In the genomic region with DNA sequence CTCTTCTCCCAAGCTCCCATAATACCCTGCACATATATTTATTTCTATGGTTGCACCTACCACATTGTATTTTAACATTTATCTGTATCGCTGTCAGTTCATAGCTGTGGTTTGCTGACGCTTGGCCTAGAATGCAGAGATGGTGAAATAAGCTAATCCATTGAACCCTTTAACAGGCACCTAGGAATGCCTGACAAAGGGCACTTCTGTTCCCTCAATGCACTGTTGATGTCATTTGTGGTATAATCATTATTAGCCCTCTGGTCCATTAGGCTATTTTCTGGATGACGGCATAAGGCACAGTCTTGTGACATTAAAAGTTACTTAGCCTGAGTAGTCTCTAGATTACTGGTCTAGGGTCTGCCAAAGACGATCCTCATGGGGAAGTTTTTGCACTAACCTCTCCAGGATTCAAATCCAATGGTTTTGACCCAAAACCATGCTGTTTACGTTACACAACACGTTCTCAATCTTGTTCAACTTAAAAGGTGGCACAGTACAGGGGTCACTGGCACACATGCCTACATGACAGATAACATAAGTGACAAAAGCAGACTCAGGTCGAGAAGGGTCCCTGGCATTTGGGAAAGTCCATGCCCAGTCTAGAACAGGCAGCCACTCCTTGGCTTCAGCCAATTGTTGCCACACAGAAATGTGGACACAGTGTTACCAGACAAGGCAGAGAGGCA, we compare ENCODE assay signal across 19 cellular contexts. TPM values are rescaled to one million over a fixed set of nuclear protein-coding genes. Genes with fewer than 3 reads are reported as not detected.
A peak's percentile ranks its signal among the peaks of the same experiment; 100 is the strongest.
DNase-seq lines count a peak whose midpoint lies in the region; ATAC-seq and TF ChIP-seq lines count a peak whose summit lies in the region.
"Had no signal": no experiment of that assay in that cellular context is flagged by ENCODE, and none has a peak within 500 bp of the region (broad histone marks: within the 10 kb centered on the region; RNA-seq: fewer than 3 reads in every experiment).

No MANE protein-coding gene starts in this region.

- no peaks in the 10 kb centered on the region for H3K9me3 ChIP-seq in CD8-positive, alpha-beta T cell (ENCODE audit: low read length)
- H3K9me3 ChIP-seq in right cardiac atrium (ENCODE audit: control insufficient read depth, low read length) (no peaks in the 10 kb centered on the region), gastroesophageal sphincter (no peaks in the 10 kb centered on the region)
- H3K9me3 ChIP-seq: heart left ventricle, left ventricle myocardium inferior had no signal

- no peaks in the 10 kb centered on the region for H3K27me3 ChIP-seq in CD8-positive, alpha-beta T cell (ENCODE audit: insufficient read depth, low read length)
- H3K27me3 ChIP-seq in right cardiac atrium (ENCODE audit: control insufficient read depth, insufficient read depth) (no peaks in the 10 kb centered on the region), gastroesophageal sphincter (no peaks in the 10 kb centered on the region)
- H3K27me3 ChIP-seq: heart left ventricle had no signal

- no peaks in the 10 kb centered on the region for H3K27me3 Mint-ChIP-seq in activated CD4-positive, alpha-beta T cell treated with anti-CD3 and anti-CD28 coated beads for 36 hours
- H3K27me3 Mint-ChIP-seq in CD8-positive, alpha-beta T cell (ENCODE audit: low read depth), result no peaks in the 10 kb centered on the region
- peaks cover 0 to 6% of the 10 kb centered on the region in 2 donors for H3K27me3 Mint-ChIP-seq in natural killer cell (ENCODE audit: low read depth in 2 of 2)

- TF ChIP-seq CTCF in CD8-positive, alpha-beta T cell (IDR thresholded peaks at IDR 0.05), result no peak
- TF ChIP-seq CTCF in natural killer cell (IDR thresholded peaks at IDR 0.05) (no peak), GM20000 (IDR thresholded peaks at IDR 0.05; ENCODE audit: extremely low read depth, missing control alignments) (no peak), gastroesophageal sphincter (IDR thresholded peaks at IDR 0.05) (no peak)

- no peak overlapping the region for H3K27ac ChIP-seq in CD8-positive, alpha-beta T cell (ENCODE audit: low read depth, low read length)
- H3K27ac ChIP-seq in right cardiac atrium (ENCODE audit: low read length) (no peak overlapping the region), gastroesophageal sphincter (no peak overlapping the region)

- no peak overlapping the region for H3K4me3 Mint-ChIP-seq in activated CD4-positive, alpha-beta T cell treated with anti-CD3 and anti-CD28 coated beads for 36 hours
- peak overlapping the region; percentile 92 for H3K4me3 Mint-ChIP-seq in CD8-positive, alpha-beta T cell
- H3K4me3 Mint-ChIP-seq in natural killer cell, result peak overlapping the region; percentile 98
- H3K4me3 Mint-ChIP-seq: mesothelial cell of epicardium had no signal

- ATAC-seq in activated CD4-positive, alpha-beta T cell treated with anti-CD3 and anti-CD28 coated beads for 36 hours, result no peak
- ATAC-seq in CD8-positive, alpha-beta T cell, result no peak
- ATAC-seq in activated naive CD4-positive, alpha-beta T cell treated with anti-CD3 and anti-CD28 coated beads, Interleukin-2, amount 50 U/mL, for 72 hours, result no peak
- ATAC-seq in natural killer cell (no peak), right cardiac atrium (no peak), gastroesophageal sphincter (no peak)
- ATAC-seq: activated CD4-positive, CD25-positive, alpha-beta regulatory T cell treated with anti-CD3 and anti-CD28 coated beads, Interleukin-2, amount 50 U/mL, for 24 hours; heart left ventricle; Panc1 had no signal

- peaks cover 43% of the 10 kb centered on the region for H3K4me1 Mint-ChIP-seq in activated CD4-positive, alpha-beta T cell treated with anti-CD3 and anti-CD28 coated beads for 36 hours
- H3K4me1 Mint-ChIP-seq in CD8-positive, alpha-beta T cell (ENCODE audit: low read depth), result peaks cover 55% of the 10 kb centered on the region
- peaks cover 30 to 42% of the 10 kb centered on the region in 2 donors for H3K4me1 Mint-ChIP-seq in natural killer cell

- CTCF ChIA-PET in activated CD4-positive, alpha-beta T cell treated with anti-CD3 and anti-CD28 coated beads for 36 hours (lab: Charles Lee), result no interaction called here
- CTCF ChIA-PET in CD8-positive, alpha-beta T cell (lab: Charles Lee), result interaction anchor here (1.0 to 1.5 kb wide), 3 partner anchors 16 to 668 kb away, joined by 3 to 4 read pairs (median 3); no protein-coding TSS in a partner anchor

- H3K27ac Mint-ChIP-seq in activated CD4-positive, alpha-beta T cell treated with anti-CD3 and anti-CD28 coated beads for 36 hours, result peak overlapping the region; percentile 93
- peak overlapping the region; percentile 97 for H3K27ac Mint-ChIP-seq in CD8-positive, alpha-beta T cell
- H3K27ac Mint-ChIP-seq in activated naive CD4-positive, alpha-beta T cell treated with anti-CD3 and anti-CD28 coated beads, Interleukin-2, amount 50 U/mL, for 72 hours, result peak overlapping the region; percentile 53 to 95
- H3K27ac Mint-ChIP-seq in natural killer cell, result peak overlapping the region; percentile 93 to 97
- H3K27ac Mint-ChIP-seq: mesothelial cell of epicardium had no signal

- no peak for DNase-seq in activated CD4-positive, alpha-beta T cell treated with anti-CD3 and anti-CD28 coated beads for 36 hours
- DNase-seq in activated CD4-positive, alpha-beta T cell treated with anti-CD3 and anti-CD28 coated beads, Interleukin-2, amount 50 U/mL, for 4 hours, result no peak
- no peak for DNase-seq in CD8-positive, alpha-beta T cell
- DNase-seq in activated naive CD4-positive, alpha-beta T cell treated with anti-CD3 and anti-CD28 coated beads, Interleukin-2, amount 50 U/mL, for 72 hours (ENCODE audit: low spot score in 2 of 2), result no peak
- DNase-seq in natural killer cell, result no peak
- DNase-seq in right cardiac atrium, result no peak
- DNase-seq in GM20000 (ENCODE audit: low spot score), result no peak
- DNase-seq: cortex of kidney; heart left ventricle; left ventricle myocardium inferior; NCI-H1105 treated with DMSO at 0.1 percent for 48 hours; NCI-H2107; NCI-H510A; stimulated activated CD4-positive, alpha-beta T cell treated with anti-CD3 and anti-CD28 coated beads, Interleukin-4, amount 100 ng/mL, for 1 hour; T1000 had no signal

- POLR2A ChIA-PET in activated CD4-positive, alpha-beta T cell treated with anti-CD3 and anti-CD28 coated beads for 36 hours (lab: Charles Lee), result interaction anchor here (0.6 kb wide), 1 partner anchor 233 kb away, joined by 3 read pairs; no protein-coding TSS in a partner anchor
- POLR2A ChIA-PET in CD8-positive, alpha-beta T cell (lab: Charles Lee), result no interaction called here

- no peak for TF ChIP-seq POLR2A in gastroesophageal sphincter (IDR thresholded peaks at IDR 0.05)

- H3K4me1 ChIP-seq in CD8-positive, alpha-beta T cell (ENCODE audit: insufficient read depth, low read length), result peaks cover 23% of the 10 kb centered on the region
- peaks cover 8% of the 10 kb centered on the region for H3K4me1 ChIP-seq in right cardiac atrium (ENCODE audit: control insufficient read depth, insufficient read depth, low read length)
- H3K4me1 ChIP-seq in gastroesophageal sphincter, result peaks cover 9 to 33% (median 10%) of the 10 kb centered on the region in 3 donors

- no peaks in the 10 kb centered on the region for H3K36me3 ChIP-seq in CD8-positive, alpha-beta T cell (ENCODE audit: insufficient read depth, low read length)
- H3K36me3 ChIP-seq in gastroesophageal sphincter, result no peaks in the 10 kb centered on the region
- H3K36me3 ChIP-seq: left ventricle myocardium inferior had no signal

- intact Hi-C loops in activated CD4-positive, alpha-beta T cell treated with anti-CD3 and anti-CD28 coated beads for 36 hours (cut with DNase I, micrococcal nuclease), result loop anchor here in 1 of 2 experiments (10.0 kb wide), 1 partner anchor 669 kb away; a partner anchor contains a TSS
- intact Hi-C loops in CD8-positive, alpha-beta T cell (cut with DNase I, micrococcal nuclease), result loop anchor here (10.0 kb wide), 4 partner anchors 409 to 1429 kb away; a partner anchor contains a TSS
- intact Hi-C loops in natural killer cell (cut with micrococcal nuclease), result loop anchor here (10.0 kb wide), 1 partner anchor 131 kb away; no protein-coding TSS in a partner anchor
- intact Hi-C loops in right cardiac atrium (cut with DNase I), result no loop called here

- no peaks in the 10 kb centered on the region for H3K9me3 Mint-ChIP-seq in activated CD4-positive, alpha-beta T cell treated with anti-CD3 and anti-CD28 coated beads for 36 hours (ENCODE audit: low read depth)
- no peaks in the 10 kb centered on the region for H3K9me3 Mint-ChIP-seq in CD8-positive, alpha-beta T cell
- H3K9me3 Mint-ChIP-seq in activated naive CD4-positive, alpha-beta T cell treated with anti-CD3 and anti-CD28 coated beads, Interleukin-2, amount 50 U/mL, for 72 hours, result no peaks in the 10 kb centered on the region
- no peaks in the 10 kb centered on the region for H3K9me3 Mint-ChIP-seq in natural killer cell

- WGBS in right cardiac atrium, result 85% methylated on average over 7 of the region's 7 CpGs
- WGBS in gastroesophageal sphincter (ENCODE audit: low coverage in 1 of 2), 2 donors, result 75 to 96% methylated on average over 6 of the region's 7 CpGs

- TF ChIP-seq EP300 in gastroesophageal sphincter (IDR thresholded peaks at IDR 0.05), result no peak

- H3K36me3 Mint-ChIP-seq in activated CD4-positive, alpha-beta T cell treated with anti-CD3 and anti-CD28 coated beads for 36 hours (ENCODE audit: low read depth), result peaks cover 20% of the 10 kb centered on the region
- peaks cover 15% of the 10 kb centered on the region for H3K36me3 Mint-ChIP-seq in CD8-positive, alpha-beta T cell
- peaks cover 13 to 16% of the 10 kb centered on the region in 2 donors for H3K36me3 Mint-ChIP-seq in activated naive CD4-positive, alpha-beta T cell treated with anti-CD3 and anti-CD28 coated beads, Interleukin-2, amount 50 U/mL, for 72 hours
- H3K36me3 Mint-ChIP-seq in natural killer cell, result no peaks in the 10 kb centered on the region
- H3K36me3 Mint-ChIP-seq: mesothelial cell of epicardium had no signal

- no peak overlapping the region for H3K4me3 ChIP-seq in CD8-positive, alpha-beta T cell (ENCODE audit: low read depth, low read length)
- no peak overlapping the region for H3K4me3 ChIP-seq in right cardiac atrium (ENCODE audit: low read length)
- H3K4me3 ChIP-seq in gastroesophageal sphincter, result no peak overlapping the region
- H3K4me3 ChIP-seq: heart left ventricle, left ventricle myocardium inferior had no signal

RNA-seq across cellular contexts. Expression of a gene that starts 2.1 kb away (rescaled TPM):
- 100 to 1,000 TPM; 273 to 326 TPM for total RNA-seq in activated CD4-positive, alpha-beta T cell treated with anti-CD3 and anti-CD28 coated beads for 36 hours
- total RNA-seq in CD8-positive, alpha-beta T cell, result 100 to 1,000 TPM; 124 to 136 TPM
- total RNA-seq in activated naive CD4-positive, alpha-beta T cell treated with anti-CD3 and anti-CD28 coated beads, Interleukin-2, amount 50 U/mL, for 72 hours, result 100 to 1,000 TPM; 185 to 222 TPM
- total RNA-seq in natural killer cell (100 to 1,000 TPM; 137 to 199 (median 179) TPM), right cardiac atrium (100 to 1,000 TPM in 3 of 4 donors, 10 to 100 TPM in 1; 87.8 to 121 (median 111) TPM), gastroesophageal sphincter (100 to 1,000 TPM; 127 to 143 (median 135) TPM)
- 53.4 TPM for polyA plus RNA-seq in right cardiac atrium

RNA-seq across cellular contexts. Expression of a gene that starts 26.5 kb away (rescaled TPM):
- total RNA-seq in activated CD4-positive, alpha-beta T cell treated with anti-CD3 and anti-CD28 coated beads for 36 hours, result 10 to 100 TPM; 61.7 to 71.3 TPM
- 10 to 100 TPM; 31.9 to 34.0 TPM for total RNA-seq in CD8-positive, alpha-beta T cell
- 10 to 100 TPM; 63.6 to 96.7 TPM for total RNA-seq in activated naive CD4-positive, alpha-beta T cell treated with anti-CD3 and anti-CD28 coated beads, Interleukin-2, amount 50 U/mL, for 72 hours
- total RNA-seq in natural killer cell (10 to 100 TPM; 31.7 to 64.9 (median 48.1) TPM), right cardiac atrium (1 to 10 TPM; 3.6 to 5.3 (median 4.1) TPM), gastroesophageal sphincter (10 to 100 TPM in 1 of 4 donors, 1 to 10 TPM in 3; 2.2 to 13.5 (median 3.2) TPM)
- 3.3 TPM for polyA plus RNA-seq in right cardiac atrium

Comparison
In these comparisons a context has a peak if more than half of its experiments do, and no peak if none do; other contexts are left out.
1. intact Hi-C loops: an anchor here in CD8-positive, alpha-beta T cell (10.0 kb wide) and natural killer cell (10.0 kb wide); none called in right cardiac atrium.